ENCODE assay signal across 2 cellular contexts in the genomic region with DNA sequence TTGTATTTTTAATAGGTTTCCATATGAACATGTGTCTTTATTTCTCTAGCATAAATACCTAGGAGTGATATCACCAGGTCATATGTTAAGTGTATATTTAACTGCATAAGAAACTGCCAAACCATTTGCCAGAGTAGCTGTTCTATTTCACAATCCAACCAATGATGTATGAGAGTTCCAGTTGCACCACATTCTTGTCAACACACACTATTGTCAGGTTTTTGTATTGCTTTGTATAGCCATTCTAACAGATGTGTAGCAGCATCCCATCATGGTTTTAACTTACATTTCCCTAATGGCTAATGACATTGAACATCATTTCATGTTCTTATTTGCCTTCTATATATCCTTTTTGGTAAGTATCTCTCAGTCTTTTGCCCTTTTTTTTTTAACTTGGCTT.
A peak's percentile ranks its signal among the peaks of the same experiment; 100 is the strongest.
TF ChIP-seq lines count a peak whose summit lies in the region.

No MANE protein-coding gene starts in this region.

TF ChIP-seq in A549, 52 proteins besides CTCF, POLR2A, EP300 and RAD21:
- TF ChIP-seq, protein P1, sequence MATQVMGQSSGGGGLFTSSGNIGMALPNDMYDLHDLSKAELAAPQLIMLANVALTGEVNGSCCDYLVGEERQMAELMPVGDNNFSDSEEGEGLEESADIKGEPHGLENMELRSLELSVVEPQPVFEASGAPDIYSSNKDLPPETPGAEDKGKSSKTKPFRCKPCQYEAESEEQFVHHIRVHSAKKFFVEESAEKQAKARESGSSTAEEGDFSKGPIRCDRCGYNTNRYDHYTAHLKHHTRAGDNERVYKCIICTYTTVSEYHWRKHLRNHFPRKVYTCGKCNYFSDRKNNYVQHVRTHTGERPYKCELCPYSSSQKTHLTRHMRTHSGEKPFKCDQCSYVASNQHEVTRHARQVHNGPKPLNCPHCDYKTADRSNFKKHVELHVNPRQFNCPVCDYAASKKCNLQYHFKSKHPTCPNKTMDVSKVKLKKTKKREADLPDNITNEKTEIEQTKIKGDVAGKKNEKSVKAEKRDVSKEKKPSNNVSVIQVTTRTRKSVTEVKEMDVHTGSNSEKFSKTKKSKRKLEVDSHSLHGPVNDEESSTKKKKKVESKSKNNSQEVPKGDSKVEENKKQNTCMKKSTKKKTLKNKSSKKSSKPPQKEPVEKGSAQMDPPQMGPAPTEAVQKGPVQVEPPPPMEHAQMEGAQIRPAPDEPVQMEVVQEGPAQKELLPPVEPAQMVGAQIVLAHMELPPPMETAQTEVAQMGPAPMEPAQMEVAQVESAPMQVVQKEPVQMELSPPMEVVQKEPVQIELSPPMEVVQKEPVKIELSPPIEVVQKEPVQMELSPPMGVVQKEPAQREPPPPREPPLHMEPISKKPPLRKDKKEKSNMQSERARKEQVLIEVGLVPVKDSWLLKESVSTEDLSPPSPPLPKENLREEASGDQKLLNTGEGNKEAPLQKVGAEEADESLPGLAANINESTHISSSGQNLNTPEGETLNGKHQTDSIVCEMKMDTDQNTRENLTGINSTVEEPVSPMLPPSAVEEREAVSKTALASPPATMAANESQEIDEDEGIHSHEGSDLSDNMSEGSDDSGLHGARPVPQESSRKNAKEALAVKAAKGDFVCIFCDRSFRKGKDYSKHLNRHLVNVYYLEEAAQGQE (IDR thresholded peaks at IDR 0.05), result no peak
- TF ChIP-seq ZFP36 (IDR thresholded peaks at IDR 0.05; ENCODE audit: borderline replicate concordance, partially characterized antibody), result peak; percentile 59

TF ChIP-seq in K562, 482 proteins besides CTCF, POLR2A, EP300 and RAD21:
- TF ChIP-seq CEBPB (tag; IDR thresholded peaks at IDR 0.05) (0 out of 2 replicates have a peak, but pooled peaks have one; percentile 26), RBM25 (IDR thresholded peaks at IDR 0.05; ENCODE audit: low read depth, low read length, severe bottlenecking) (peak; percentile 36), MECOM (CRISPR knock-in tag; IDR thresholded peaks at IDR 0.05) (no peak), ZC3H8 (IDR thresholded peaks at IDR 0.05) (no peak), ETV6 (IDR thresholded peaks at IDR 0.05; ENCODE audit: borderline replicate concordance in 1 of 2, low read depth in 2 of 2, low read length in 1 of 2) (no peak), ETV6 (CRISPR knock-in tag; IDR thresholded peaks at IDR 0.05; ENCODE audit: borderline replicate concordance) (no peak), GATAD2B (IDR thresholded peaks at IDR 0.05; ENCODE audit: borderline replicate concordance) (no peak), ZNF311 (CRISPR knock-in tag; IDR thresholded peaks at IDR 0.05) (no peak), KDM4B (IDR thresholded peaks at IDR 0.05; ENCODE audit: borderline replicate concordance in 2 of 2, low read depth in 1 of 2) (no peak), HDAC8 (tag; IDR thresholded peaks at IDR 0.05) (no peak)
- TF ChIP-seq, protein P2, sequence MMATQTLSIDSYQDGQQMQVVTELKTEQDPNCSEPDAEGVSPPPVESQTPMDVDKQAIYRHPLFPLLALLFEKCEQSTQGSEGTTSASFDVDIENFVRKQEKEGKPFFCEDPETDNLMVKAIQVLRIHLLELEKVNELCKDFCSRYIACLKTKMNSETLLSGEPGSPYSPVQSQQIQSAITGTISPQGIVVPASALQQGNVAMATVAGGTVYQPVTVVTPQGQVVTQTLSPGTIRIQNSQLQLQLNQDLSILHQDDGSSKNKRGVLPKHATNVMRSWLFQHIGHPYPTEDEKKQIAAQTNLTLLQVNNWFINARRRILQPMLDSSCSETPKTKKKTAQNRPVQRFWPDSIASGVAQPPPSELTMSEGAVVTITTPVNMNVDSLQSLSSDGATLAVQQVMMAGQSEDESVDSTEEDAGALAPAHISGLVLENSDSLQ (IDR thresholded peaks at IDR 0.05), result no peak
- TF ChIP-seq, protein P3, sequence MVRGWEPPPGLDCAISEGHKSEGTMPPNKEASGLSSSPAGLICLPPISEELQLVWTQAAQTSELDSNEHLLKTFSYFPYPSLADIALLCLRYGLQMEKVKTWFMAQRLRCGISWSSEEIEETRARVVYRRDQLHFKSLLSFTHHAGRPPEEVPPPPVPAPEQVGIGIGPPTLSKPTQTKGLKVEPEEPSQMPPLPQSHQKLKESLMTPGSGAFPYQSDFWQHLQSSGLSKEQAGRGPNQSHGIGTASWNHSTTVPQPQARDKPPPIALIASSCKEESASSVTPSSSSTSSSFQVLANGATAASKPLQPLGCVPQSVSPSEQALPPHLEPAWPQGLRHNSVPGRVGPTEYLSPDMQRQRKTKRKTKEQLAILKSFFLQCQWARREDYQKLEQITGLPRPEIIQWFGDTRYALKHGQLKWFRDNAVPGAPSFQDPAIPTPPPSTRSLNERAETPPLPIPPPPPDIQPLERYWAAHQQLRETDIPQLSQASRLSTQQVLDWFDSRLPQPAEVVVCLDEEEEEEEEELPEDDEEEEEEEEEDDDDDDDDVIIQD (CRISPR knock-in tag; IDR thresholded peaks at IDR 0.05), result no peak
